Comparison of ENCODE assay signal across 24 cellular contexts in genomic region chr17:31811021-31811565, GRCh38. TPM values are rescaled to one million over a fixed set of nuclear protein-coding genes. Genes with fewer than 3 reads are reported as not detected.
DNase-seq lines count a peak whose midpoint lies in the region; FAIRE-seq and TF ChIP-seq lines count a peak whose summit lies in the region.
"Had no signal": no experiment of that assay in that cellular context is flagged by ENCODE, and none has a peak within 500 bp of the region (broad histone marks: within the 10 kb centered on the region; RNA-seq: fewer than 3 reads in every experiment).

No MANE protein-coding gene starts in this region.

- H3K4me3 ChIP-seq in endothelial cell of umbilical vein (replicated peaks in 1 of 3; ENCODE audit: insufficient read depth in 1 of 3, low read depth in 1 of 3, low read length in 3 of 3): no peak overlapping the region
- H3K4me3 ChIP-seq in subcutaneous abdominal adipose tissue (ENCODE audit: low read depth in 1 of 5, low read length in 5 of 5): no peak overlapping the region
- H3K4me3 ChIP-seq: dorsolateral prefrontal cortex had no signal

- no peaks in the 10 kb centered on the region for H3K36me3 ChIP-seq in endothelial cell of umbilical vein (ENCODE audit: control insufficient read depth in 2 of 2, extremely low read depth in 1 of 2, insufficient read depth in 2 of 2, low read length in 2 of 2)
- no peaks in the 10 kb centered on the region for H3K36me3 ChIP-seq in subcutaneous abdominal adipose tissue (ENCODE audit: control insufficient read depth in 5 of 5, insufficient read depth in 5 of 5, low read length in 5 of 5)

- no TSS peak for BruUV-seq in endothelial cell of umbilical vein (replicated peaks; lab: Mats Ljungman, UMichigan)

- no peaks in the 10 kb centered on the region for H3K79me2 ChIP-seq in endothelial cell of umbilical vein (ENCODE audit: control insufficient read depth, insufficient read depth, low read length)

- TF ChIP-seq CTCF in endothelial cell of umbilical vein (IDR thresholded peaks at IDR 0.05; ENCODE audit: extremely low read depth in 1 of 2, insufficient read depth in 1 of 2, low read depth in 1 of 2, low read length in 2 of 2): no peak

- FAIRE-seq in endothelial cell of umbilical vein (lab: Jason Lieb, UNC): peak; percentile 59
- FAIRE-seq: D721Med, GM12891, small intestine had no signal

- H3K4me1 ChIP-seq in endothelial cell of umbilical vein (ENCODE audit: control insufficient read depth, extremely low read depth, insufficient read depth, low read length): no peaks in the 10 kb centered on the region
- H3K4me1 ChIP-seq in subcutaneous abdominal adipose tissue (ENCODE audit: control insufficient read depth in 5 of 5, insufficient read depth in 5 of 5, low read length in 5 of 5): peaks cover 0 to 27% (median 17%) of the 10 kb centered on the region in 5 donors

- H3K9me3 ChIP-seq in endothelial cell of umbilical vein (replicated peaks; ENCODE audit: control insufficient read depth, insufficient read depth, low read length) (no peaks in the 10 kb centered on the region), subcutaneous abdominal adipose tissue (ENCODE audit: control insufficient read depth in 5 of 5, low read length in 5 of 5) (no peaks in the 10 kb centered on the region)

- intact Hi-C loops in endothelial cell of umbilical vein (cut with micrococcal nuclease): no loop called here

- no peaks in the 10 kb centered on the region for H3K9me1 ChIP-seq in endothelial cell of umbilical vein (replicated peaks; ENCODE audit: control insufficient read depth, extremely low read depth, insufficient read depth, low read length)

- H2AFZ ChIP-seq in endothelial cell of umbilical vein (ENCODE audit: low read depth, low read length): no peak overlapping the region

- no peak overlapping the region for H3K4me2 ChIP-seq in endothelial cell of umbilical vein (ENCODE audit: insufficient read depth, low read length)

- no peak overlapping the region for H3K27ac ChIP-seq in endothelial cell of umbilical vein (ENCODE audit: insufficient read depth, low read depth, low read length)
- H3K27ac ChIP-seq in subcutaneous abdominal adipose tissue (ENCODE audit: low read depth, low read length): peak overlapping the region; percentile 16
- H3K27ac ChIP-seq: dorsolateral prefrontal cortex had no signal

- in situ Hi-C loops in KBM-7 (cut with MboI; ENCODE audit: low pct_unique_long_range_greater_than_20kb, low sequenced_read_pairs): no loop called here

- dilution Hi-C loops in endothelial cell of umbilical vein (cut with MboI; ENCODE audit: extremely low pct_ligation_motif_present, low sequenced_read_pairs): loop anchor here (25.0 kb wide), 1 partner anchor 174 kb away; no protein-coding TSS in a partner anchor

- CTCF ChIA-PET in endothelial cell of umbilical vein (lab: Charles Lee): interaction anchor here (1.3 to 1.7 kb wide), 3 partner anchors 10 to 88 kb away, joined by 3 to 4 read pairs (median 4); no protein-coding TSS in a partner anchor

- no peak for TF ChIP-seq POLR2A in endothelial cell of umbilical vein (IDR thresholded peaks at IDR 0.05; ENCODE audit: low read depth, low read length)

- H3K9ac ChIP-seq in endothelial cell of umbilical vein (replicated peaks; ENCODE audit: extremely low read depth, insufficient read depth, low read length): no peak overlapping the region
- no peak overlapping the region for H3K9ac ChIP-seq in subcutaneous abdominal adipose tissue (ENCODE audit: low read length in 5 of 5)

- peak; percentile 71 for DNase-seq in KBM-7
- DNase-seq in NCI-H446 treated with DMSO at 0.1 percent for 48 hours (lab: John Stamatoyannopoulos, UW): peak; percentile 58
- DNase-seq in endothelial cell of umbilical vein (ENCODE audit: low read depth, low spot score): peak; percentile 76
- no peak for DNase-seq in NCI-H510A (lab: John Stamatoyannopoulos, UW)
- no peak for DNase-seq in retina
- no peak for DNase-seq in EL
- DNase-seq: activated CD4-positive, alpha-beta T cell treated with anti-CD3 and anti-CD28 coated beads for 36 hours; activated CD8-positive, alpha-beta T cell treated with anti-CD3 and anti-CD28 coated beads, Interleukin-2, amount 10 ng/mL, durations not matched to agents 7 days and 5 days; caudate nucleus; CD4-positive, CD25-positive, alpha-beta regulatory T cell; dorsolateral prefrontal cortex; glutamatergic neuron; islet precursor cell; Karpas-422; left ventricle myocardium superior; naive thymus-derived CD8-positive, alpha-beta T cell; NCI-H1417; NCI-H2081; NCI-H226; small intestine; stimulated activated CD4-positive, alpha-beta T cell treated with anti-CD3 and anti-CD28 coated beads, Interleukin-2, amount 100 ng/mL, for 24 hours had no signal

- H3K27me3 ChIP-seq in endothelial cell of umbilical vein (ENCODE audit: control insufficient read depth in 2 of 2, insufficient read depth in 2 of 2, low read length in 2 of 2) (no peaks in the 10 kb centered on the region), subcutaneous abdominal adipose tissue (ENCODE audit: control insufficient read depth in 5 of 5, insufficient read depth in 4 of 5, low read length in 5 of 5) (no peaks in the 10 kb centered on the region)
- H3K27me3 ChIP-seq: dorsolateral prefrontal cortex had no signal

- POLR2A ChIA-PET in endothelial cell of umbilical vein (lab: Charles Lee): no interaction called here

- no peaks in the 10 kb centered on the region for H4K20me1 ChIP-seq in endothelial cell of umbilical vein (replicated peaks; ENCODE audit: control insufficient read depth, extremely low read depth, insufficient read depth, low read length)

TF ChIP-seq in endothelial cell of umbilical vein, 7 proteins besides CTCF, POLR2A, EP300 and RAD21:
- TF ChIP-seq MYC (IDR thresholded peaks at IDR 0.05; ENCODE audit: low read depth, low read length) (no peak), EZH2 (IDR thresholded peaks at IDR 0.05; ENCODE audit: borderline replicate concordance, low read depth, low read length, severe bottlenecking) (no peak), FOS (IDR thresholded peaks at IDR 0.05; ENCODE audit: borderline replicate concordance, insufficient read depth, low read length) (no peak), JUN (IDR thresholded peaks at IDR 0.05; ENCODE audit: borderline replicate concordance, insufficient read depth, insufficient read length, low read depth) (no peak), POLR2AphosphoS5 (IDR thresholded peaks at IDR 0.05; ENCODE audit: insufficient read depth, low read depth, low read length) (no peak), GATA2 (IDR thresholded peaks at IDR 0.05; ENCODE audit: insufficient read depth, insufficient read length, low read depth, low read length) (no peak)
- TF ChIP-seq, protein P1, sequence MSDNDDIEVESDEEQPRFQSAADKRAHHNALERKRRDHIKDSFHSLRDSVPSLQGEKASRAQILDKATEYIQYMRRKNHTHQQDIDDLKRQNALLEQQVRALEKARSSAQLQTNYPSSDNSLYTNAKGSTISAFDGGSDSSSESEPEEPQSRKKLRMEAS (IDR thresholded peaks at IDR 0.05; ENCODE audit: insufficient read depth, insufficient read length): no peak

RNA-seq across cellular contexts. Expression of gene COPRS, which starts 48.0 kb away (rescaled TPM):
- total RNA-seq in endothelial cell of umbilical vein: 48.0 and 48.8 TPM in 2 replicates
- polyA plus RNA-seq in endothelial cell of umbilical vein: 41.3 and 43.1 TPM in 2 replicates
- 41.4 and 42.2 TPM in 2 replicates for polyA plus RNA-seq in endothelial cell of umbilical vein (2011; cell fraction: cytosol; rRNA removed)
- polyA plus RNA-seq in endothelial cell of umbilical vein (2011; cell fraction: nucleus; rRNA removed): 16.8 and 18.7 TPM in 2 replicates
- 61.2 and 72.5 TPM in 2 replicates for polyA plus RNA-seq in endothelial cell of umbilical vein (2012)
- polyA minus RNA-seq in endothelial cell of umbilical vein: 23.3 and 24.1 TPM in 2 replicates
- polyA minus RNA-seq in endothelial cell of umbilical vein (2011; cell fraction: cytosol; rRNA and poly(A)+ RNA removed): 30.9 TPM
- polyA minus RNA-seq in endothelial cell of umbilical vein (2011; cell fraction: nucleus; rRNA and poly(A)+ RNA removed): 5.1 and 7.0 TPM in 2 replicates

Comparison
In these comparisons a context has a peak if more than half of its experiments do, and no peak if none do; other contexts are left out.
1. DNase-seq: peak in KBM-7 (single experiment), NCI-H446 treated with DMSO at 0.1 percent for 48 hours (single experiment) and endothelial cell of umbilical vein (single experiment); none in NCI-H510A (single experiment), retina (single experiment) and EL (single experiment).